1 cellular context compared by ENCODE assay signal in the genomic region with DNA sequence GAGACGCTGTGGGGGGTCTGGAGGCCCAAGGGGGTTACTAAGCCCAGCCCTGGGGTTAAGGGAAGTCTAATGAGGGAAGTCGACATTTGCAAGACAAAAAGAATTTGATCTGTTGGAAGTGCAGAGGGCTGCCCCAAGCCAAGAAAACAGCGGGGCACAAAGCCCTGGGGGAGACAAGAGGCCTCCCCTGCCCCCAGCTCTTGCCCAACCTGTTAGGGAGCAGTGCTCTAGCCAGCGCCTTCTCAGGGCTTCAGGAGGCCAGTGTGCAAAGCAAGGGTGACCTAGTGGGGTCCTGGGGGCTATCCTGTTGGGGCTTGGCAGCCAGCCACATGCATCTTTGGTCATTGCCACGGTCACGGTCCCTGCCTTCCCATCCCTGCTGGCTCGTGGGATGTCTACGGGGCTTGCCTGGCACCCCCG.
TF ChIP-seq lines count a peak whose summit lies in the region.

No MANE protein-coding gene starts in this region.

TF ChIP-seq in K562, 482 proteins besides CTCF, POLR2A, EP300 and RAD21:
- TF ChIP-seq SETDB1 (IDR thresholded peaks at IDR 0.05; ENCODE audit: low read length) (no peak), NR2F6 (CRISPR knock-in tag; IDR thresholded peaks at IDR 0.05) (0 out of 2 replicates have a peak, but pooled peaks have one; percentile 5), NFRKB (IDR thresholded peaks at IDR 0.05; ENCODE audit: low read depth) (peak; percentile 33; the same call in 1 of the 2 replicates), CEBPB (tag; IDR thresholded peaks at IDR 0.05) (peak; percentile 37; the same call in 1 of the 2 replicates), RBBP5 (IDR thresholded peaks at IDR 0.05; ENCODE audit: borderline replicate concordance, insufficient read depth, low read length, poor library complexity, severe bottlenecking) (peak; percentile 33), RBFOX2 (IDR thresholded peaks at IDR 0.05; ENCODE audit: low read depth, low read length) (peak; percentile 69), FOS (IDR thresholded peaks at IDR 0.05; ENCODE audit: extremely low read depth, insufficient read length) (no peak), ZNF431 (CRISPR knock-in tag; IDR thresholded peaks at IDR 0.05) (peak; percentile 29; the same call in 1 of the 2 replicates), CEBPG (CRISPR knock-in tag; IDR thresholded peaks at IDR 0.05) (no peak; the same call in 1 of the 2 replicates), CEBPG (tag; conservative IDR thresholded peaks at IDR 0.05 in 1 of 2, IDR thresholded peaks at IDR 0.05 in 1 of 2) (peak in 1 of 2 experiments; percentile 33; a peak in 1 of 4 replicates), MCM3 (IDR thresholded peaks at IDR 0.05) (no peak), TEAD4 (IDR thresholded peaks at IDR 0.05; ENCODE audit: low read length) (no peak), TEAD4 (CRISPR knock-in tag; IDR thresholded peaks at IDR 0.05; ENCODE audit: borderline replicate concordance) (no peak), POLR2G (IDR thresholded peaks at IDR 0.05; ENCODE audit: low read depth, low read length) (peak; percentile 55; the same call in 1 of the 2 replicates)
- TF ChIP-seq, protein P1, sequence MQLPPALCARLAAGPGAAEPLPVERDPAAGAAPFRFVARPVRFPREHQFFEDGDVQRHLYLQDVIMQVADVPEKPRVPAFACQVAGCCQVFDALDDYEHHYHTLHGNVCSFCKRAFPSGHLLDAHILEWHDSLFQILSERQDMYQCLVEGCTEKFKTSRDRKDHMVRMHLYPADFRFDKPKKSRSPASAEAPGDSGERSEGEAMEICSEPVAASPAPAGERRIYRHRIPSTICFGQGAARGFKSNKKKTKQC (CRISPR knock-in tag; IDR thresholded peaks at IDR 0.05), result no peak
- TF ChIP-seq, protein P2, sequence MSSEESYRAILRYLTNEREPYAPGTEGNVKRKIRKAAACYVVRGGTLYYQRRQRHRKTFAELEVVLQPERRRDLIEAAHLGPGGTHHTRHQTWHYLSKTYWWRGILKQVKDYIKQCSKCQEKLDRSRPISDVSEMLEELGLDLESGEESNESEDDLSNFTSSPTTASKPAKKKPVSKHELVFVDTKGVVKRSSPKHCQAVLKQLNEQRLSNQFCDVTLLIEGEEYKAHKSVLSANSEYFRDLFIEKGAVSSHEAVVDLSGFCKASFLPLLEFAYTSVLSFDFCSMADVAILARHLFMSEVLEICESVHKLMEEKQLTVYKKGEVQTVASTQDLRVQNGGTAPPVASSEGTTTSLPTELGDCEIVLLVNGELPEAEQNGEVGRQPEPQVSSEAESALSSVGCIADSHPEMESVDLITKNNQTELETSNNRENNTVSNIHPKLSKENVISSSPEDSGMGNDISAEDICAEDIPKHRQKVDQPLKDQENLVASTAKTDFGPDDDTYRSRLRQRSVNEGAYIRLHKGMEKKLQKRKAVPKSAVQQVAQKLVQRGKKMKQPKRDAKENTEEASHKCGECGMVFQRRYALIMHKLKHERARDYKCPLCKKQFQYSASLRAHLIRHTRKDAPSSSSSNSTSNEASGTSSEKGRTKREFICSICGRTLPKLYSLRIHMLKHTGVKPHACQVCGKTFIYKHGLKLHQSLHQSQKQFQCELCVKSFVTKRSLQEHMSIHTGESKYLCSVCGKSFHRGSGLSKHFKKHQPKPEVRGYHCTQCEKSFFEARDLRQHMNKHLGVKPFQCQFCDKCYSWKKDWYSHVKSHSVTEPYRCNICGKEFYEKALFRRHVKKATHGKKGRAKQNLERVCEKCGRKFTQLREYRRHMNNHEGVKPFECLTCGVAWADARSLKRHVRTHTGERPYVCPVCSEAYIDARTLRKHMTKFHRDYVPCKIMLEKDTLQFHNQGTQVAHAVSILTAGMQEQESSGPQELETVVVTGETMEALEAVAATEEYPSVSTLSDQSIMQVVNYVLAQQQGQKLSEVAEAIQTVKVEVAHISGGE (CRISPR knock-in tag; IDR thresholded peaks at IDR 0.05), result 0 out of 6 replicates have a peak, but pooled peaks of 1 of the 3 experiments have one; percentile 6
- TF ChIP-seq, protein P3, sequence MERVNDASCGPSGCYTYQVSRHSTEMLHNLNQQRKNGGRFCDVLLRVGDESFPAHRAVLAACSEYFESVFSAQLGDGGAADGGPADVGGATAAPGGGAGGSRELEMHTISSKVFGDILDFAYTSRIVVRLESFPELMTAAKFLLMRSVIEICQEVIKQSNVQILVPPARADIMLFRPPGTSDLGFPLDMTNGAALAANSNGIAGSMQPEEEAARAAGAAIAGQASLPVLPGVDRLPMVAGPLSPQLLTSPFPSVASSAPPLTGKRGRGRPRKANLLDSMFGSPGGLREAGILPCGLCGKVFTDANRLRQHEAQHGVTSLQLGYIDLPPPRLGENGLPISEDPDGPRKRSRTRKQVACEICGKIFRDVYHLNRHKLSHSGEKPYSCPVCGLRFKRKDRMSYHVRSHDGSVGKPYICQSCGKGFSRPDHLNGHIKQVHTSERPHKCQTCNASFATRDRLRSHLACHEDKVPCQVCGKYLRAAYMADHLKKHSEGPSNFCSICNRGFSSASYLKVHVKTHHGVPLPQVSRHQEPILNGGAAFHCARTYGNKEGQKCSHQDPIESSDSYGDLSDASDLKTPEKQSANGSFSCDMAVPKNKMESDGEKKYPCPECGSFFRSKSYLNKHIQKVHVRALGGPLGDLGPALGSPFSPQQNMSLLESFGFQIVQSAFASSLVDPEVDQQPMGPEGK (CRISPR knock-in tag; IDR thresholded peaks at IDR 0.05; ENCODE audit: borderline replicate concordance), result no peak
- TF ChIP-seq, protein P4, sequence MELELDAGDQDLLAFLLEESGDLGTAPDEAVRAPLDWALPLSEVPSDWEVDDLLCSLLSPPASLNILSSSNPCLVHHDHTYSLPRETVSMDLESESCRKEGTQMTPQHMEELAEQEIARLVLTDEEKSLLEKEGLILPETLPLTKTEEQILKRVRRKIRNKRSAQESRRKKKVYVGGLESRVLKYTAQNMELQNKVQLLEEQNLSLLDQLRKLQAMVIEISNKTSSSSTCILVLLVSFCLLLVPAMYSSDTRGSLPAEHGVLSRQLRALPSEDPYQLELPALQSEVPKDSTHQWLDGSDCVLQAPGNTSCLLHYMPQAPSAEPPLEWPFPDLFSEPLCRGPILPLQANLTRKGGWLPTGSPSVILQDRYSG (tag; conservative IDR thresholded peaks at IDR 0.05; ENCODE audit: low read depth), result 0 out of 2 replicates have a peak, but pooled peaks have one; percentile 17
- TF ChIP-seq, protein P5, sequence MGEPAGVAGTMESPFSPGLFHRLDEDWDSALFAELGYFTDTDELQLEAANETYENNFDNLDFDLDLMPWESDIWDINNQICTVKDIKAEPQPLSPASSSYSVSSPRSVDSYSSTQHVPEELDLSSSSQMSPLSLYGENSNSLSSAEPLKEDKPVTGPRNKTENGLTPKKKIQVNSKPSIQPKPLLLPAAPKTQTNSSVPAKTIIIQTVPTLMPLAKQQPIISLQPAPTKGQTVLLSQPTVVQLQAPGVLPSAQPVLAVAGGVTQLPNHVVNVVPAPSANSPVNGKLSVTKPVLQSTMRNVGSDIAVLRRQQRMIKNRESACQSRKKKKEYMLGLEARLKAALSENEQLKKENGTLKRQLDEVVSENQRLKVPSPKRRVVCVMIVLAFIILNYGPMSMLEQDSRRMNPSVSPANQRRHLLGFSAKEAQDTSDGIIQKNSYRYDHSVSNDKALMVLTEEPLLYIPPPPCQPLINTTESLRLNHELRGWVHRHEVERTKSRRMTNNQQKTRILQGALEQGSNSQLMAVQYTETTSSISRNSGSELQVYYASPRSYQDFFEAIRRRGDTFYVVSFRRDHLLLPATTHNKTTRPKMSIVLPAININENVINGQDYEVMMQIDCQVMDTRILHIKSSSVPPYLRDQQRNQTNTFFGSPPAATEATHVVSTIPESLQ (CRISPR knock-in tag; IDR thresholded peaks at IDR 0.05), result 0 out of 2 replicates have a peak, but pooled peaks have one; percentile 68
